Comparison of ENCODE assay signal across 25 cellular contexts in genomic region chr11:86155210-86155844, GRCh38.
DNase-seq lines count a peak whose midpoint lies in the region; ATAC-seq and TF ChIP-seq lines count a peak whose summit lies in the region.
"Had no signal": no experiment of that assay in that cellular context is flagged by ENCODE, and none has a peak within 500 bp of the region (broad histone marks: within the 10 kb centered on the region; RNA-seq: fewer than 3 reads in every experiment).

No MANE protein-coding gene starts in this region.

- POLR2A ChIA-PET in RWPE1 (lab: Yijun Ruan, JAX; ENCODE audit: low non-redundant PET) = no interaction called here

- no peaks in the 10 kb centered on the region for H3K79me2 ChIP-seq in Karpas-422 (ENCODE audit: low read length)

- no peaks in the 10 kb centered on the region for H3K9me3 Mint-ChIP-seq in chondrocyte (ENCODE audit: low read depth)
- H3K9me3 Mint-ChIP-seq: CD4-positive, alpha-beta memory T cell had no signal

- CTCF ChIA-PET in RWPE1 (lab: Yijun Ruan, JAX) = no interaction called here

- no peak for TF ChIP-seq CTCF in RWPE1 (conservative IDR thresholded peaks at IDR 0.05; ENCODE audit: low read depth)
- peak; percentile 23 for TF ChIP-seq CTCF in chondrocyte (IDR thresholded peaks at IDR 0.05)
- peak; percentile 48 for TF ChIP-seq CTCF in foreskin keratinocyte (conservative IDR thresholded peaks at IDR 0.05)

- peak overlapping the region; percentile 2 for H2AFZ ChIP-seq in Karpas-422 (ENCODE audit: low read length)

- no peaks in the 10 kb centered on the region for H3K36me3 ChIP-seq in Karpas-422 (ENCODE audit: insufficient read depth, low read length)
- H3K36me3 ChIP-seq: SJCRH30 had no signal

- H3K4me1 Mint-ChIP-seq in chondrocyte (ENCODE audit: low read depth) = peaks cover 58% of the 10 kb centered on the region

- H3K36me3 Mint-ChIP-seq in chondrocyte (ENCODE audit: low read depth) = no peaks in the 10 kb centered on the region
- H3K36me3 Mint-ChIP-seq: CD4-positive, alpha-beta memory T cell had no signal

- no peaks in the 10 kb centered on the region for H3K27me3 Mint-ChIP-seq in chondrocyte (ENCODE audit: low read depth)
- H3K27me3 Mint-ChIP-seq: CD4-positive, alpha-beta memory T cell; IgD-negative memory B cell had no signal

- no peaks in the 10 kb centered on the region for H3K9me3 ChIP-seq in Karpas-422 (ENCODE audit: low read length)
- H3K9me3 ChIP-seq: Caco-2, SJCRH30 had no signal

- H3K27ac Mint-ChIP-seq in chondrocyte (ENCODE audit: unreplicated experiment) = no peak overlapping the region
- H3K27ac Mint-ChIP-seq: CD4-positive, alpha-beta memory T cell; IgD-negative memory B cell had no signal

- ATAC-seq in foreskin keratinocyte = peak; percentile 76
- ATAC-seq in HG03439 (IDR thresholded peaks at IDR 0.05; ENCODE audit: unreplicated experiment) = no peak
- ATAC-seq: Right ventricle myocardium inferior, SK-N-SH treated with all-trans-retinoic acid at 6 μM for 48 hours had no signal

- H4K20me1 ChIP-seq in Karpas-422 (ENCODE audit: insufficient read depth, low read depth, low read length) = no peaks in the 10 kb centered on the region

- no peak overlapping the region for H3K4me3 ChIP-seq in Karpas-422 (ENCODE audit: low read length)
- H3K4me3 ChIP-seq: SJCRH30 had no signal

- no peaks in the 10 kb centered on the region for H3K9me2 ChIP-seq in Karpas-422 (replicated peaks; ENCODE audit: insufficient read depth, low read length)

- H3K27ac ChIP-seq in Karpas-422 (ENCODE audit: low read length) (no peak overlapping the region), RWPE1 (no peak overlapping the region), foreskin keratinocyte (peak overlapping the region; percentile 72)
- H3K27ac ChIP-seq: SJCRH30 had no signal

- H3K27me3 ChIP-seq in Karpas-422 (ENCODE audit: low read length) = no peaks in the 10 kb centered on the region
- no peaks in the 10 kb centered on the region for H3K27me3 ChIP-seq in foreskin keratinocyte
- H3K27me3 ChIP-seq: SJCRH30 had no signal

- DNase-seq in Karpas-422 (no peak), RWPE1 (ENCODE audit: low spot score) (peak; percentile 40), chondrocyte (ENCODE audit: low spot score) (no peak), foreskin keratinocyte (peak; percentile 86 to 94), NCI-H524 (lab: John Stamatoyannopoulos, UW) (no peak), NCI-H446 treated with DMSO at 0.1 percent for 48 hours (lab: John Stamatoyannopoulos, UW) (no peak), ACHN (no peak)
- DNase-seq: C1 segment of cervical spinal cord; Caco-2; CD4-positive, alpha-beta memory T cell; DMS79 treated with DMSO at 0.1 percent for 48 hours; GF-D8; HCEC 1CT; Kasumi-1; MV-4-11; NCI-H1105; NCI-H146; NCI-H1930; NCI-H2107; NCI-H774; SJCRH30 had no signal

- H3K9ac ChIP-seq in Karpas-422 (ENCODE audit: low read length) = no peak overlapping the region

- H3K4me1 ChIP-seq in Karpas-422 (ENCODE audit: low read length) = peaks cover 75% of the 10 kb centered on the region
- H3K4me1 ChIP-seq in foreskin keratinocyte = peaks cover 55% of the 10 kb centered on the region

- in situ Hi-C loops in ACHN (cut with HindIII; ENCODE audit: low pct_ligation_motif_present, low pct_unique_long_range_greater_than_20kb, low sequenced_read_pairs) = no loop called here

- no peak overlapping the region for H3K4me3 Mint-ChIP-seq in chondrocyte (ENCODE audit: unreplicated experiment)
- H3K4me3 Mint-ChIP-seq: CD4-positive, alpha-beta memory T cell; IgD-negative memory B cell had no signal

- peak overlapping the region; percentile 10 for H3K4me2 ChIP-seq in Karpas-422 (ENCODE audit: low read depth, low read length, poor library complexity, severe bottlenecking)

Comparison
In these comparisons a context has a peak if more than half of its experiments do, and no peak if none do; other contexts are left out.
1. DNase-seq: peak in RWPE1 (single experiment) and foreskin keratinocyte (2 of 2); none in Karpas-422 (single experiment), chondrocyte (single experiment), NCI-H524 (0 of 2), NCI-H446 treated with DMSO at 0.1 percent for 48 hours (single experiment) and ACHN (single experiment).